In the genomic region with DNA sequence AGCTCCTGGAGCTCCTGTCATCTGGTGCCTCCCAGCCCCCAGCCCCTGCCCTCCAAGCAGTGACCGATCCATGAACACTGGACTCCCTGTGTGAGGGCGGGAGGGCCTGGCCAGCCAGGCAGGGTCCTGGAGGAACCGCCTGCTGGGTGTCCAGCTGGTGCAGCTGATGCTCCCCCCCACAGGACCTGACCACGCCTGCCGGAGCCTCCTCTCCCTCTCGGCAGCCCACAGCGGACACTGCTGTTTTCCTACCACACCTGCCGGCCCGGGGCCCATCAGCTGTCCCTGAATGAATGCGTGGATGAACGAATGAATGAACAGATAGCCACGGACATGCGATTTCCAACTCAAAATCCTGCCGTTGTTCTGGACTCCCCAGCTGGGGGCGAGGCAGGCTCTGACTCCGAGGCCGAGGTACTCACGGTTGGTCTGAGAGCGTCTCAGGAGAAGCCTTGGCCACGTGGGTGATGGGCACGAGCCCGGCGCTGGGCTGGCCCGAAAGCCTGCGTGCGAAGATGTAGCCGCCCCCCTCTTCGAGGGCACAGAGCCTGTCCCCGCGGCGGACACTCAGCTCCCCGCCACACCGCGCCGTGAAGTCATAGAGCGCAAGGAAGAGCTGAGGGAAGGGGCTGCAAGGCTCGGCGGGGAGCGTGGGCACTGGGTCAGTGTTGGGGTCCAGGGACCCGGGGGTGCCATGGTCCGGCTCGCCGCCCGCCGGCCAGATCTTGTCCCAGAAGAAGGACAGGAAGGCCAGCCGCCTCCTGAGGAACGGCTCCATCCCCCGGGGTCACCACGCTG, we compare ENCODE assay signal across 22 cellular contexts. TPM values are rescaled to one million over a fixed set of nuclear protein-coding genes. Genes with fewer than 3 reads are reported as not detected.
"Had no signal": no experiment of that assay in that cellular context is flagged by ENCODE, and none has a peak within 500 bp of the region (broad histone marks: within the 10 kb centered on the region; RNA-seq: fewer than 3 reads in every experiment).

No MANE protein-coding gene starts in this region.

- H3K36me3 Mint-ChIP-seq: activated naive CD4-positive, alpha-beta T cell treated with anti-CD3 and anti-CD28 coated beads, Interleukin-2, amount 10 ng/mL, durations not matched to agents 7 days and 5 days; natural killer cell treated with Interleukin-12 subunit alpha and Interleukin-12 subunit beta and Interleukin-15 and Interleukin-18, amount 100 ng/mL, for 72 hours had no signal

- H3K4me3 ChIP-seq: suprapubic skin had no signal

- ATAC-seq: effector memory CD8-positive, alpha-beta T cell; left ventricle myocardium superior; right cardiac atrium had no signal

- H3K4me3 Mint-ChIP-seq: activated naive CD4-positive, alpha-beta T cell treated with anti-CD3 and anti-CD28 coated beads, Interleukin-2, amount 10 ng/mL, durations not matched to agents 7 days and 5 days; dendritic cell treated with granulocyte-macrophage colony-stimulating factor and Interleukin-4, amounts not matched to agents 40 ng/mL and 50 ng/mL, for 4 days; effector memory CD8-positive, alpha-beta T cell; natural killer cell treated with Interleukin-12 subunit alpha and Interleukin-12 subunit beta and Interleukin-15 and Interleukin-18, amount 100 ng/mL, for 72 hours; stimulated activated naive CD8-positive, alpha-beta T cell treated with anti-CD3 and anti-CD28 coated beads, Interleukin-15, Interleukin-2, amounts not matched to agents 100 ng/mL and 50 ng/mL, for 24 hours had no signal

- H3K9me3 ChIP-seq: suprapubic skin had no signal

- DNase-seq: activated CD4-positive, alpha-beta T cell treated with anti-CD3 and anti-CD28 coated beads, Interleukin-2, amount 50 U/mL, for 48 hours; activated naive CD4-positive, alpha-beta T cell treated with anti-CD3 and anti-CD28 coated beads, Interleukin-2, amount 10 ng/mL, durations not matched to agents 7 days and 5 days; activated T-cell treated with anti-CD3 and anti-CD28 coated beads, Interleukin-2, amount 50 U/mL, for 1 hour; effector memory CD8-positive, alpha-beta T cell; foreskin melanocyte; kidney glomerular epithelial cell; left ventricle myocardium superior; mesenchymal stem cell; nucleus accumbens; right cardiac atrium; small intestine; trophoblast cell had no signal

- FAIRE-seq: astrocyte, bronchial epithelial cell, small intestine had no signal

- H3K36me3 ChIP-seq: suprapubic skin had no signal

- H3K27ac Mint-ChIP-seq: activated naive CD4-positive, alpha-beta T cell treated with anti-CD3 and anti-CD28 coated beads, Interleukin-2, amount 10 ng/mL, durations not matched to agents 7 days and 5 days; dendritic cell treated with granulocyte-macrophage colony-stimulating factor and Interleukin-4, amounts not matched to agents 40 ng/mL and 50 ng/mL, for 4 days; effector memory CD8-positive, alpha-beta T cell; natural killer cell treated with Interleukin-12 subunit alpha and Interleukin-12 subunit beta and Interleukin-15 and Interleukin-18, amount 100 ng/mL, for 72 hours; progenitor cell of endocrine pancreas; stimulated activated naive CD8-positive, alpha-beta T cell treated with anti-CD3 and anti-CD28 coated beads, Interleukin-15, Interleukin-2, amounts not matched to agents 100 ng/mL and 50 ng/mL, for 24 hours had no signal

- H3K9me3 Mint-ChIP-seq: activated naive CD4-positive, alpha-beta T cell treated with anti-CD3 and anti-CD28 coated beads, Interleukin-2, amount 10 ng/mL, durations not matched to agents 7 days and 5 days; dendritic cell treated with granulocyte-macrophage colony-stimulating factor and Interleukin-4, amounts not matched to agents 40 ng/mL and 50 ng/mL, for 4 days; effector memory CD8-positive, alpha-beta T cell; natural killer cell treated with Interleukin-12 subunit alpha and Interleukin-12 subunit beta and Interleukin-15 and Interleukin-18, amount 100 ng/mL, for 72 hours; stimulated activated naive CD8-positive, alpha-beta T cell treated with anti-CD3 and anti-CD28 coated beads, Interleukin-15, Interleukin-2, amounts not matched to agents 100 ng/mL and 50 ng/mL, for 24 hours had no signal

- H3K27ac ChIP-seq: epithelial cell of prostate, suprapubic skin had no signal

RNA-seq across cellular contexts. Expression of a gene that starts 0.7 kb away (rescaled TPM):
- total RNA-seq: cerebellum; fibroblast of lung; left ventricle myocardium superior; natural killer cell treated with Interleukin-12 subunit alpha and Interleukin-12 subunit beta and Interleukin-15 and Interleukin-18, amount 100 ng/mL, for 72 hours; progenitor cell of endocrine pancreas; right cardiac atrium had no signal
- polyA plus RNA-seq: fibroblast of lung, right cardiac atrium, small intestine had no signal

RNA-seq across cellular contexts. Expression of a gene that starts 9.7 kb away (rescaled TPM):
- total RNA-seq: cerebellum, left ventricle myocardium superior had no signal
- polyA plus RNA-seq: fibroblast of lung had no signal
